Comparison of ENCODE assay signal across 16 cellular contexts in the genomic region with DNA sequence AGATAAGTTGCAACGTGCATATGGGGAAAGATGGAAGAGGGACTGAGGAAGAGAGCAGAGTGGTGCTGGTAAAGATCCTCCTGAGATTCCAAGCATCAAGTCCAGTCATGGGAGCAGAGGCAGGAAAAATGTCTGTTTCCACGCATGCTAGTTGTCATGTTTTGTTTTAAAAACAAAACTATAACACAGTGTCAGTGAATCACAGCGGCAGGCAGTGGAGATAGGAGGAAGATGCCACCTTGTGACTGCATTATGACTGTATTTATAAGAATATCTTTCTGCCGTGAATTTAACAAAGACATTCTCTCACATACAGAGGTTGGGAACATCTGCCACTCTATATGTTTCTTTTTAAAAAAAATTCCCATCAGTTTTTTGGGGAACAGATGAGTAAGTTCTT. TPM values are rescaled to one million over a fixed set of nuclear protein-coding genes. Genes with fewer than 3 reads are reported as not detected.
DNase-seq lines count a peak whose midpoint lies in the region; ATAC-seq, FAIRE-seq and TF ChIP-seq lines count a peak whose summit lies in the region.
"Had no signal": no experiment of that assay in that cellular context is flagged by ENCODE, and none has a peak within 500 bp of the region (broad histone marks: within the 10 kb centered on the region; RNA-seq: fewer than 3 reads in every experiment).

No MANE protein-coding gene starts in this region.

- intact Hi-C loops in MCF 10A (cut with micrococcal nuclease) (loop anchor here (1.0 to 10.0 kb wide), 4 partner anchors 131 to 328 kb away; partner anchors contain the start of gene TXN), breast epithelium (cut with DNase I; ENCODE audit: low total_unique reads) (no loop called here), upper lobe of right lung (cut with DNase I) (no loop called here)

- no peak overlapping the region for H3K27ac ChIP-seq in breast epithelium
- no peak overlapping the region for H3K27ac ChIP-seq in upper lobe of right lung
- H3K27ac ChIP-seq: tibial nerve had no signal

- H3K4me3 ChIP-seq in breast epithelium (no peak overlapping the region), epithelial cell of esophagus (ENCODE audit: low read length) (no peak overlapping the region), upper lobe of right lung (no peak overlapping the region)
- H3K4me3 ChIP-seq: tibial nerve had no signal

- ATAC-seq in upper lobe of right lung (no peak), HG03108 (IDR thresholded peaks at IDR 0.05; ENCODE audit: unreplicated experiment) (no peak)
- ATAC-seq: activated CD4-positive, alpha-beta T cell treated with anti-CD3 and anti-CD28 coated beads for 36 hours; activated T-cell treated with anti-CD3 and anti-CD28 coated beads, Interleukin-2, amount 50 U/mL, for 4 hours; natural killer cell had no signal

- POLR2A ChIA-PET in MCF 10A (lab: Yijun Ruan, JAX), result interaction anchor here (1.1 to 2.1 kb wide), 2 partner anchors 10 to 28 kb away, joined by 3 to 5 read pairs; no protein-coding TSS in a partner anchor

- FAIRE-seq in GM12891 (lab: Jason Lieb, UNC), result no peak
- FAIRE-seq: endometrium had no signal

- H3K36me3 Mint-ChIP-seq in MCF 10A (ENCODE audit: insufficient read depth, unreplicated experiment), result no peaks in the 10 kb centered on the region
- H3K36me3 Mint-ChIP-seq: natural killer cell had no signal

- no peaks in the 10 kb centered on the region for H3K36me3 ChIP-seq in breast epithelium
- H3K36me3 ChIP-seq in upper lobe of right lung, result no peaks in the 10 kb centered on the region
- H3K36me3 ChIP-seq: tibial nerve had no signal

- no peak overlapping the region for H3K4me3 Mint-ChIP-seq in MCF 10A (ENCODE audit: unreplicated experiment)
- H3K4me3 Mint-ChIP-seq: activated CD4-positive, alpha-beta T cell treated with anti-CD3 and anti-CD28 coated beads for 36 hours; activated T-cell treated with anti-CD3 and anti-CD28 coated beads, Interleukin-2, amount 50 U/mL, for 4 hours; natural killer cell had no signal

- H3K27me3 Mint-ChIP-seq in MCF 10A (ENCODE audit: insufficient read depth, unreplicated experiment), result no peaks in the 10 kb centered on the region

- H3K27ac Mint-ChIP-seq in MCF 10A (ENCODE audit: low read depth, unreplicated experiment), result no peak overlapping the region
- H3K27ac Mint-ChIP-seq: activated CD4-positive, alpha-beta T cell treated with anti-CD3 and anti-CD28 coated beads for 36 hours; natural killer cell had no signal

- TF ChIP-seq POLR2A in breast epithelium (IDR thresholded peaks at IDR 0.05) (no peak), GM12891 (IDR thresholded peaks at IDR 0.05; ENCODE audit: low read depth, low read length) (no peak)

- DNase-seq in MCF 10A (ENCODE audit: unreplicated experiment) (peak; percentile 59), breast epithelium (ENCODE audit: low spot score in 2 of 2) (no peak), NCI-H226 (peak; percentile 34), epithelial cell of esophagus (ENCODE audit: low read depth) (peak; percentile 46), upper lobe of right lung (no peak), NCI-H446 (lab: John Stamatoyannopoulos, UW) (no peak), GM12891 (ENCODE audit: insufficient read length, low spot score) (no peak)
- DNase-seq: activated CD4-positive, alpha-beta T cell treated with anti-CD3 and anti-CD28 coated beads for 36 hours; activated T-cell treated with anti-CD3 and anti-CD28 coated beads, Interleukin-2, amount 50 U/mL, for 4 hours; H7; KBM-7; natural killer cell; Right ventricle myocardium superior had no signal

- CTCF ChIA-PET in MCF 10A (lab: Yijun Ruan, JAX), result interaction anchor here (0.6 to 1.2 kb wide), 7 partner anchors 30 to 361 kb away, joined by 3 to 7 read pairs (median 3); no protein-coding TSS in a partner anchor

- H3K4me1 ChIP-seq in breast epithelium, result no peaks in the 10 kb centered on the region
- no peaks in the 10 kb centered on the region for H3K4me1 ChIP-seq in upper lobe of right lung

- H3K4me1 Mint-ChIP-seq in MCF 10A (ENCODE audit: insufficient read depth, unreplicated experiment), result peaks cover 31% of the 10 kb centered on the region
- H3K4me1 Mint-ChIP-seq: natural killer cell had no signal

- H3K9me3 ChIP-seq in breast epithelium, result peaks cover 0 to 5% of the 10 kb centered on the region in 2 donors
- no peaks in the 10 kb centered on the region for H3K9me3 ChIP-seq in upper lobe of right lung

- H3K27me3 ChIP-seq in breast epithelium (peaks cover 0 to 16% of the 10 kb centered on the region in 2 donors), upper lobe of right lung (peaks cover 13% of the 10 kb centered on the region)

- BruUV-seq in MCF 10A (replicated peaks; lab: Mats Ljungman, UMichigan), result no TSS peak

- TF ChIP-seq CTCF in MCF 10A (IDR thresholded peaks at IDR 0.05; ENCODE audit: unreplicated experiment) (peak; percentile 41), breast epithelium (IDR thresholded peaks at IDR 0.05) (no peak), epithelial cell of esophagus (IDR thresholded peaks at IDR 0.05; ENCODE audit: insufficient read depth, low read depth, low read length, missing control alignments) (peak; percentile 10), upper lobe of right lung (IDR thresholded peaks at IDR 0.05) (peak; percentile 5)

- H3K9me3 Mint-ChIP-seq in MCF 10A (ENCODE audit: unreplicated experiment), result peaks cover 8% of the 10 kb centered on the region

TF ChIP-seq in GM12891, 5 proteins besides CTCF, POLR2A, EP300 and RAD21:
- TF ChIP-seq POLR2AphosphoS5 (IDR thresholded peaks at IDR 0.05; ENCODE audit: low read depth, low read length), result no peak
- TF ChIP-seq POU2F2 (IDR thresholded peaks at IDR 0.05; ENCODE audit: low read depth, low read length), result no peak
- no peak for TF ChIP-seq TAF1 (IDR thresholded peaks at IDR 0.05; ENCODE audit: low read depth, low read length)
- TF ChIP-seq PAX5 (IDR thresholded peaks at IDR 0.05; ENCODE audit: insufficient read depth, low read length, severe bottlenecking), result no peak
- no peak for TF ChIP-seq SPI1 (IDR thresholded peaks at IDR 0.05; ENCODE audit: low read depth, low read length)

RNA-seq across cellular contexts. Expression of gene SVEP1, which starts 3.7 kb away (rescaled TPM):
- total RNA-seq in MCF 10A (2022) (9.9 and 21.9 TPM in 2 replicates), breast epithelium (100 to 1,000 TPM in 1 of 3 donors, 10 to 100 TPM in 2; 54.6 to 158 (median 99.0) TPM), upper lobe of right lung (88.1 TPM)
- polyA plus RNA-seq in GM12891 (2012; ENCODE audit: low read depth, missing spikeins), result 0.01 TPM
- total RNA-seq: activated CD4-positive, alpha-beta T cell treated with anti-CD3 and anti-CD28 coated beads for 36 hours; natural killer cell had no signal

Comparison
In these comparisons a context has a peak if more than half of its experiments do, and no peak if none do; other contexts are left out.
1. DNase-seq: peak in MCF 10A (single experiment), NCI-H226 (single experiment) and epithelial cell of esophagus (single experiment); none in breast epithelium (0 of 2), upper lobe of right lung (single experiment), NCI-H446 (0 of 2) and GM12891 (single experiment).
2. CTCF ChIP-seq: peak in MCF 10A (single experiment), epithelial cell of esophagus (single experiment) and upper lobe of right lung (single experiment); none in breast epithelium (0 of 3).